ENCODE assay signal across 33 cellular contexts in genomic region chr16:56775162-56775561, GRCh38.
"Had no signal": no experiment of that assay in that cellular context is flagged by ENCODE, and none has a peak within 500 bp of the region (broad histone marks: within the 10 kb centered on the region; RNA-seq: fewer than 3 reads in every experiment).

No MANE protein-coding gene starts in this region.

- H3K9me3 Mint-ChIP-seq: activated CD4-positive, alpha-beta memory T cell treated with anti-CD3 and anti-CD28 coated beads, Interleukin-2, amount 10 ng/mL, durations not matched to agents 7 days and 5 days; activated naive CD4-positive, alpha-beta T cell treated with anti-CD3 and anti-CD28 coated beads, Interleukin-2, amount 50 U/mL, for 24 hours; activated naive CD8-positive, alpha-beta T cell treated with anti-CD3 and anti-CD28 coated beads, Interleukin-2, amount 10 ng/mL, durations not matched to agents 7 days and 5 days; activated T-cell treated with anti-CD3 and anti-CD28 coated beads, Interleukin-2, amount 50 U/mL, for 72 hours; activated T-helper 17 cell treated with anti-CD3 and anti-CD28 coated beads, Interleukin-2, amount 50 U/mL, for 72 hours; T-helper 1 cell treated with Interleukin-12 subunit alpha and Interleukin-12 subunit beta and Interleukin-4 antibody, amounts not matched to agents 30 μg/mL and 1 μg/mL, for 36 hours had no signal

- H3K4me3 ChIP-seq: ascending aorta, cardiac muscle cell, Peyer's patch, SJSA1 had no signal

- H3K4me2 ChIP-seq: KMS-11, SK-N-SH had no signal

- H3K27ac Mint-ChIP-seq: activated CD4-positive, alpha-beta memory T cell treated with anti-CD3 and anti-CD28 coated beads, Interleukin-2, amount 10 ng/mL, durations not matched to agents 7 days and 5 days; activated naive CD4-positive, alpha-beta T cell treated with anti-CD3 and anti-CD28 coated beads, Interleukin-2, amount 50 U/mL, for 24 hours; activated naive CD8-positive, alpha-beta T cell treated with anti-CD3 and anti-CD28 coated beads, Interleukin-2, amount 10 ng/mL, durations not matched to agents 7 days and 5 days; activated T-cell treated with anti-CD3 and anti-CD28 coated beads, Interleukin-2, amount 50 U/mL, for 72 hours; activated T-helper 17 cell treated with anti-CD3 and anti-CD28 coated beads, Interleukin-2, amount 50 U/mL, for 72 hours; T-helper 1 cell treated with Interleukin-12 subunit alpha and Interleukin-12 subunit beta and Interleukin-4 antibody, amounts not matched to agents 30 μg/mL and 1 μg/mL, for 36 hours had no signal

- ATAC-seq: activated T-cell treated with anti-CD3 and anti-CD28 coated beads, Interleukin-2, amount 50 U/mL, for 72 hours; activated T-helper 17 cell treated with anti-CD3 and anti-CD28 coated beads, Interleukin-2, amount 50 U/mL, for 72 hours; PC-3 had no signal

- H3K27me3 ChIP-seq: ascending aorta, cardiac muscle cell, Peyer's patch, SJSA1 had no signal

- H3K9ac ChIP-seq: KMS-11, SK-N-SH had no signal

- H3K9me3 ChIP-seq: ascending aorta, Peyer's patch, SJSA1, SK-N-SH had no signal

- H3K27me3 Mint-ChIP-seq: activated CD4-positive, alpha-beta memory T cell treated with anti-CD3 and anti-CD28 coated beads, Interleukin-2, amount 10 ng/mL, durations not matched to agents 7 days and 5 days; activated naive CD4-positive, alpha-beta T cell treated with anti-CD3 and anti-CD28 coated beads, Interleukin-2, amount 50 U/mL, for 24 hours; activated T-helper 17 cell treated with anti-CD3 and anti-CD28 coated beads, Interleukin-2, amount 50 U/mL, for 72 hours had no signal

- H3K36me3 ChIP-seq: ascending aorta, cardiac muscle cell, Peyer's patch, SJSA1, WERI-Rb-1 had no signal

- H3K27ac ChIP-seq: ascending aorta, cardiac muscle cell, KMS-11, Peyer's patch, SJSA1, WERI-Rb-1 had no signal

- H3K4me3 Mint-ChIP-seq: activated CD4-positive, alpha-beta memory T cell treated with anti-CD3 and anti-CD28 coated beads, Interleukin-2, amount 10 ng/mL, durations not matched to agents 7 days and 5 days; activated naive CD4-positive, alpha-beta T cell treated with anti-CD3 and anti-CD28 coated beads, Interleukin-2, amount 50 U/mL, for 24 hours; activated naive CD8-positive, alpha-beta T cell treated with anti-CD3 and anti-CD28 coated beads, Interleukin-2, amount 10 ng/mL, durations not matched to agents 7 days and 5 days; activated T-cell treated with anti-CD3 and anti-CD28 coated beads, Interleukin-2, amount 50 U/mL, for 72 hours; activated T-helper 17 cell treated with anti-CD3 and anti-CD28 coated beads, Interleukin-2, amount 50 U/mL, for 72 hours; T-helper 1 cell treated with Interleukin-12 subunit alpha and Interleukin-12 subunit beta and Interleukin-4 antibody, amounts not matched to agents 30 μg/mL and 1 μg/mL, for 36 hours had no signal

- DNase-seq: activated CD4-positive, alpha-beta memory T cell treated with anti-CD3 and anti-CD28 coated beads, Interleukin-2, amount 10 ng/mL, durations not matched to agents 7 days and 5 days; activated CD4-positive, alpha-beta T cell treated with anti-CD3 and anti-CD28 coated beads for 1 hour; activated CD4-positive, alpha-beta T cell treated with anti-CD3 and anti-CD28 coated beads for 48 hours; activated CD4-positive, CD25-positive, alpha-beta regulatory T cell; activated CD8-positive, alpha-beta memory T cell treated with anti-CD3 and anti-CD28 coated beads for 24 hours; activated effector memory CD4-positive, alpha-beta T cell treated with anti-CD3 and anti-CD28 coated beads, Interleukin-2, amount 50 U/mL, for 16 hours; activated naive CD4-positive, alpha-beta T cell treated with Interleukin-2 at 50 U/mL for 16 hours; activated naive CD8-positive, alpha-beta T cell treated with anti-CD3 and anti-CD28 coated beads, Interleukin-2, amount 10 ng/mL, durations not matched to agents 7 days and 5 days; activated T-cell treated with anti-CD3 and anti-CD28 coated beads, Interleukin-2, amount 50 U/mL, for 1 hour; activated T-cell treated with anti-CD3 and anti-CD28 coated beads, Interleukin-2, amount 50 U/mL, for 72 hours; amygdala; NCI-H1092 treated with DMSO at 0.1 percent for 48 hours; NCI-H1417 treated with DMSO at 0.1 percent for 48 hours; NCI-H187 treated with DMSO at 0.1 percent for 48 hours; NCI-H2081 treated with DMSO at 0.1 percent for 48 hours; NCI-H226; NCI-H446 treated with DMSO at 0.1 percent for 48 hours; NCI-H526; NCI-H748 treated with DMSO at 0.1 percent for 48 hours; NK-92 treated with Interleukin-12 subunit alpha and Interleukin-12 subunit beta, amount 100 ng/mL, for 24 hours; PC-3; Peyer's patch; RPMI8226; SHP77 treated with DMSO at 0.1 percent for 48 hours; SK-N-SH; WERI-Rb-1 had no signal
